In genomic region chr22:29258407-29259252, GRCh38 we compare ENCODE assay signal across 19 cellular contexts. TPM values are rescaled to one million over a fixed set of nuclear protein-coding genes. Genes with fewer than 3 reads are reported as not detected.
DNase-seq lines count a peak whose midpoint lies in the region; FAIRE-seq and TF ChIP-seq lines count a peak whose summit lies in the region.
"Had no signal": no experiment of that assay in that cellular context is flagged by ENCODE, and none has a peak within 500 bp of the region (broad histone marks: within the 10 kb centered on the region; RNA-seq: fewer than 3 reads in every experiment).

No MANE protein-coding gene starts in this region.

- CTCF ChIA-PET in H1 (lab: Charles Lee; ENCODE audit: partially characterized antibody): interaction anchor here (1.0 to 4.6 kb wide), 11 partner anchors 10 to 64 kb away, joined by 3 to 34 read pairs (median 3); partner anchors contain the start of gene EMID1
- CTCF ChIA-PET in OCI-LY7 (lab: Charles Lee; ENCODE audit: unreplicated experiment): no interaction called here

- H3K27me3 ChIP-seq in H7 (ENCODE audit: control insufficient read depth, insufficient read depth, low read length): no peaks in the 10 kb centered on the region
- H3K27me3 ChIP-seq in H1 (replicated peaks in 1 of 4; ENCODE audit: control insufficient read depth in 3 of 4, extremely low read depth in 1 of 4, insufficient read depth in 3 of 4, low read length in 3 of 4): no peaks in the 10 kb centered on the region
- no peaks in the 10 kb centered on the region for H3K27me3 ChIP-seq in neuronal stem cell (ENCODE audit: control insufficient read depth in 3 of 3, insufficient read depth in 3 of 3, low read depth in 1 of 3, low read length in 3 of 3)

- TF ChIP-seq POLR2A in H1 (IDR thresholded peaks at IDR 0.05; ENCODE audit: control extremely low read depth in 1 of 2, low read depth in 2 of 2, low read length in 2 of 2): no peak

- H3K27ac ChIP-seq in H1 (ENCODE audit: low read depth, low read length) (no peak overlapping the region), neuronal stem cell (replicated peaks; ENCODE audit: low read length) (no peak overlapping the region), OCI-LY7 (ENCODE audit: low read depth, low read length, poor library complexity, severe bottlenecking) (no peak overlapping the region)
- H3K27ac ChIP-seq: C4-2B, RWPE1 had no signal

- peaks cover 0 to 6% (median 0%) of the 10 kb centered on the region in 4 experiments; a peak in 2 of 7 replicates for H3K4me1 ChIP-seq in H1 (replicated peaks in 1 of 4; ENCODE audit: control insufficient read depth in 3 of 4, insufficient read depth in 4 of 4, low read length in 3 of 4)
- peaks cover 0 to 2% of the 10 kb centered on the region in 2 donors for H3K4me1 ChIP-seq in neuronal stem cell (ENCODE audit: control insufficient read depth in 2 of 2, insufficient read depth in 1 of 2, low read depth in 1 of 2, low read length in 2 of 2)
- H3K4me1 ChIP-seq in OCI-LY7 (ENCODE audit: insufficient read depth, low read length, poor library complexity, severe bottlenecking): no peaks in the 10 kb centered on the region
- H3K4me1 ChIP-seq: HAP-1 had no signal

- no peak overlapping the region for H3K9ac ChIP-seq in H1 (replicated peaks in 1 of 4; ENCODE audit: extremely low read depth in 1 of 4, low read depth in 3 of 4, low read length in 3 of 4)
- H3K9ac ChIP-seq in neuronal stem cell (ENCODE audit: low read depth, low read length, poor library complexity): no peak overlapping the region

- H3K9me2 ChIP-seq in OCI-LY7 (ENCODE audit: insufficient read depth, low read length): no peaks in the 10 kb centered on the region

- POLR2A ChIA-PET in H1 (lab: Charles Lee; ENCODE audit: partially characterized antibody): interaction anchor here (0.6 to 8.6 kb wide), 14 partner anchors 11 to 59 kb away, joined by 3 to 139 read pairs (median 4); partner anchors contain the start of genes EMID1, EWSR1 and RHBDD3
- POLR2A ChIA-PET in OCI-LY7 (lab: Charles Lee): no interaction called here

- H3K4ac ChIP-seq in H1 (replicated peaks; ENCODE audit: insufficient read length, low read depth, low read length) (peak overlapping the region; percentile 7), neuronal stem cell (ENCODE audit: low read length) (no peak overlapping the region)

- no peak for TF ChIP-seq RAD21 in H1 (IDR thresholded peaks at IDR 0.05 in 1 of 2, conservative IDR thresholded peaks at IDR 0.05 in 1 of 2; ENCODE audit: low read depth in 2 of 2, low read length in 2 of 2)

- peaks cover 3% of the 10 kb centered on the region; the same call in 1 of the 2 replicates for H3K79me1 ChIP-seq in H1 (ENCODE audit: low read depth, low read length)
- H3K79me1 ChIP-seq in neuronal stem cell (ENCODE audit: low read depth, low read length): no peaks in the 10 kb centered on the region

- H3K36me3 ChIP-seq in H7 (replicated peaks; ENCODE audit: control insufficient read depth, insufficient read depth, low read length) (peaks cover 3% of the 10 kb centered on the region), H1 (ENCODE audit: control insufficient read depth in 2 of 4, insufficient read depth in 4 of 4, low read length in 3 of 4) (peaks cover 0 to 14% (median 3%) of the 10 kb centered on the region in 4 experiments; a peak in 6 of 8 replicates), neuronal stem cell (replicated peaks in 1 of 2; ENCODE audit: control insufficient read depth in 2 of 2, insufficient read depth in 2 of 2, low read length in 2 of 2) (peaks cover 17 to 48% of the 10 kb centered on the region in 2 donors), OCI-LY7 (ENCODE audit: insufficient read depth, low read length) (peaks cover 3% of the 10 kb centered on the region)

- no peak overlapping the region for H3K18ac ChIP-seq in H1 (ENCODE audit: extremely low read depth, low read length)
- H3K18ac ChIP-seq in neuronal stem cell (ENCODE audit: low read length): peak overlapping the region; percentile 64

- no peak overlapping the region for H3K14ac ChIP-seq in H1 (ENCODE audit: insufficient read length)
- peak overlapping the region; percentile 21 for H3K14ac ChIP-seq in neuronal stem cell (ENCODE audit: low read length)

- H4K91ac ChIP-seq in H1 (replicated peaks; ENCODE audit: insufficient read length, low read length) (peak overlapping the region; percentile 47), neuronal stem cell (ENCODE audit: low read depth, low read length, poor library complexity) (no peak overlapping the region)

- no peak overlapping the region for H2BK12ac ChIP-seq in H1 (ENCODE audit: low read depth, low read length)
- H2BK12ac ChIP-seq in neuronal stem cell (ENCODE audit: low read length): no peak overlapping the region

- no peak overlapping the region for H3K56ac ChIP-seq in H1 (replicated peaks; ENCODE audit: insufficient read length, low read depth, low read length)

- H2AK5ac ChIP-seq in H1 (ENCODE audit: low read depth, low read length): no peak overlapping the region
- H2AK5ac ChIP-seq in neuronal stem cell (ENCODE audit: low read depth, low read length): no peak overlapping the region

- no peak overlapping the region for H2BK120ac ChIP-seq in H1 (replicated peaks; ENCODE audit: low read depth, low read length)
- no peak overlapping the region for H2BK120ac ChIP-seq in neuronal stem cell (ENCODE audit: low read depth, low read length)

- no peaks in the 10 kb centered on the region for H3K9me3 ChIP-seq in H1 (ENCODE audit: insufficient read depth in 2 of 2, low read depth in 1 of 2, low read length in 1 of 2)
- no peaks in the 10 kb centered on the region for H3K9me3 ChIP-seq in neuronal stem cell (replicated peaks in 1 of 2; ENCODE audit: control insufficient read depth in 2 of 2, insufficient read depth in 1 of 2, low read depth in 1 of 2, low read length in 2 of 2)
- no peaks in the 10 kb centered on the region for H3K9me3 ChIP-seq in OCI-LY7 (ENCODE audit: low read length)
- H3K9me3 ChIP-seq: HAP-1 had no signal

- H3K79me2 ChIP-seq in H1 (ENCODE audit: control insufficient read depth in 1 of 2, insufficient read depth in 2 of 2, low read length in 2 of 2) (no peaks in the 10 kb centered on the region), OCI-LY7 (ENCODE audit: insufficient read depth, low read depth, low read length) (no peaks in the 10 kb centered on the region)

- no peak overlapping the region for H2BK20ac ChIP-seq in H1 (ENCODE audit: low read length)

- DNase-seq in D341Med (ENCODE audit: low spot score): peak; percentile 47
- peak; percentile 60 for DNase-seq in H7
- no peak for DNase-seq in H1 (ENCODE audit: low read depth in 1 of 2, low spot score in 2 of 2)
- DNase-seq in neuronal stem cell (ENCODE audit: low spot score): no peak
- DNase-seq in COLO829 (ENCODE audit: low spot score): no peak
- DNase-seq in SKM-1 (lab: John Stamatoyannopoulos, UW; ENCODE audit: unreplicated experiment): no peak
- DNase-seq in OCI-LY7 (ENCODE audit: low spot score): no peak
- DNase-seq: EL, NCI-H1092, NCI-H146, NCI-H2081, NCI-H774, PC-3 had no signal

- H4K5ac ChIP-seq in H1 (ENCODE audit: insufficient read length, low read depth, low read length): no peak overlapping the region

- H4K20me1 ChIP-seq in H1 (replicated peaks in 1 of 2; ENCODE audit: control insufficient read depth in 1 of 2, insufficient read depth in 2 of 2, low read length in 2 of 2) (peaks cover 3 to 19% of the 10 kb centered on the region in 2 experiments), OCI-LY7 (ENCODE audit: insufficient read depth, low read length) (no peaks in the 10 kb centered on the region)

- H2AFZ ChIP-seq in H1 (ENCODE audit: low read length) (no peak overlapping the region), neuronal stem cell (ENCODE audit: low read length) (no peak overlapping the region), OCI-LY7 (ENCODE audit: low read length) (no peak overlapping the region)

- no peaks in the 10 kb centered on the region for H3K23me2 ChIP-seq in H1 (ENCODE audit: low read depth, low read length)

- H2BK5ac ChIP-seq in H1 (ENCODE audit: low read depth, low read length): 0 out of 2 replicates have a peak overlapping the region, but pooled peaks have one; percentile 24
- H2BK5ac ChIP-seq in neuronal stem cell (ENCODE audit: low read length): peak overlapping the region; percentile 82

- H4K8ac ChIP-seq in H1 (ENCODE audit: extremely low read depth, insufficient read depth, low read length) (peak overlapping the region; percentile 60; the same call in 1 of the 2 replicates), neuronal stem cell (ENCODE audit: low read depth, low read length) (no peak overlapping the region)

- TF ChIP-seq CTCF in H1 (IDR thresholded peaks at IDR 0.05; ENCODE audit: control extremely low read depth in 1 of 3, insufficient read depth in 1 of 3, low read depth in 1 of 3, low read length in 3 of 3) (no peak), OCI-LY7 (conservative IDR thresholded peaks at IDR 0.05; ENCODE audit: low read length) (no peak)

- no peak for TF ChIP-seq EP300 in H1 (IDR thresholded peaks at IDR 0.05; ENCODE audit: borderline replicate concordance in 1 of 2, low read depth in 2 of 2, low read length in 2 of 2)

- H3K4me3 ChIP-seq in H7 (ENCODE audit: insufficient read depth, low read depth, low read length): no peak overlapping the region
- H3K4me3 ChIP-seq in H1 (ENCODE audit: extremely low read depth in 1 of 4, insufficient read depth in 2 of 4, low read depth in 3 of 4, low read length in 4 of 4): no peak overlapping the region
- H3K4me3 ChIP-seq in neuronal stem cell (ENCODE audit: low read length in 2 of 2): no peak overlapping the region
- H3K4me3 ChIP-seq in OCI-LY7 (ENCODE audit: low read depth, low read length, poor library complexity, severe bottlenecking): no peak overlapping the region
- H3K4me3 ChIP-seq: HAP-1 had no signal

- intact Hi-C loops in OCI-LY7 (cut with micrococcal nuclease; ENCODE audit: unreplicated experiment): no loop called here

- H2BK15ac ChIP-seq in H1 (ENCODE audit: low read length) (no peak overlapping the region), neuronal stem cell (ENCODE audit: low read length) (no peak overlapping the region)

- no peak overlapping the region for H3K4me2 ChIP-seq in H1 (ENCODE audit: insufficient read depth in 1 of 2, low read depth in 2 of 2, low read length in 2 of 2)
- no peak overlapping the region for H3K4me2 ChIP-seq in neuronal stem cell (ENCODE audit: insufficient read depth, low read length, poor library complexity, severe bottlenecking)
- no peak overlapping the region for H3K4me2 ChIP-seq in OCI-LY7 (ENCODE audit: low read length)

- FAIRE-seq in H1 (lab: Jason Lieb, UNC): no peak

- BruUV-seq in OCI-LY7 (replicated peaks; lab: Mats Ljungman, UMichigan): no TSS peak

- no peak overlapping the region for H3K23ac ChIP-seq in H1 (ENCODE audit: insufficient read length)
- no peak overlapping the region for H3K23ac ChIP-seq in neuronal stem cell (ENCODE audit: low read depth, low read length, poor library complexity)

- WGBS in H1 (ENCODE audit: extremely low coverage in 1 of 2, insufficient coverage in 1 of 2, insufficient read length in 1 of 2, insufficient replicate concordance in 2 of 2, low coverage in 1 of 2, low lambda C conversion rate in 2 of 2, missing lambda C conversion rate in 1 of 2), 2 experiments: 92% methylated on average over 17 of the region's 17 CpGs; no CpG with 5 or more reads in 1 of the 2 experiments
- no CpG with 5 or more reads among the region's 17 CpGs for WGBS in neuronal stem cell (ENCODE audit: extremely low coverage in 2 of 2, insufficient read length in 2 of 2, insufficient replicate concordance in 1 of 2), 2 donors

RNA-seq across cellular contexts. Expression of gene RHBDD3, which starts 9.2 kb away (rescaled TPM):
- 71.6 and 76.3 TPM in 2 replicates for total RNA-seq in H7 (2014; rRNA removed; shearing (Covaris generic))
- total RNA-seq in H1 (2021; fragmentation: NEBNext Ultra II Directional; extraction: Animal tissue kit (Norgen Biotek cat#: 25700)): 72.1 and 75.7 TPM in 2 replicates
- polyA plus RNA-seq in H1 (2011; rRNA removed): 117 and 171 TPM in 2 replicates
- polyA plus RNA-seq in H1 (2011; cell fraction: cytosol; rRNA removed): 128 TPM
- polyA plus RNA-seq in H1 (2011; cell fraction: nucleus; rRNA removed): 161 TPM
- 64.0 to 89.1 TPM (median 81.6 TPM) in 4 replicates for polyA plus RNA-seq in H1 (2012, experiment 1 of 2)
- polyA plus RNA-seq in H1 (2012, experiment 2 of 2): 70.6 TPM
- 69.3 TPM for polyA plus RNA-seq in H1 (2013, experiment 1 of 2)
- 69.0 TPM for polyA plus RNA-seq in H1 (2013, experiment 2 of 2)
- polyA minus RNA-seq in H1 (2011; rRNA and poly(A)+ RNA removed): 20.8 and 28.6 TPM in 2 replicates
- polyA minus RNA-seq in H1 (2011; cell fraction: cytosol; rRNA and poly(A)+ RNA removed): 29.9 TPM
- 42.7 TPM for polyA minus RNA-seq in H1 (2011; cell fraction: nucleus; rRNA and poly(A)+ RNA removed)
- polyA plus RNA-seq in neuronal stem cell (2013, experiment 1 of 2): 25.1 TPM
- polyA plus RNA-seq in neuronal stem cell (2013, experiment 2 of 2): 24.1 TPM
- 37.9 and 44.5 TPM in 2 replicates for total RNA-seq in OCI-LY7 (2014; rRNA removed; shearing (Covaris generic))
- total RNA-seq in OCI-LY7 (2022): 38.6 and 39.2 TPM in 2 replicates

RNA-seq across cellular contexts. Expression of gene EWSR1, which starts 9.4 kb away (rescaled TPM):
- 226 and 229 TPM in 2 replicates for total RNA-seq in H7 (2014; rRNA removed; shearing (Covaris generic))
- total RNA-seq in H1 (2021; fragmentation: NEBNext Ultra II Directional; extraction: Animal tissue kit (Norgen Biotek cat#: 25700)): 385 and 387 TPM in 2 replicates
- 646 and 930 TPM in 2 replicates for polyA plus RNA-seq in H1 (2011; rRNA removed)
- 525 TPM for polyA plus RNA-seq in H1 (2011; cell fraction: cytosol; rRNA removed)
- polyA plus RNA-seq in H1 (2011; cell fraction: nucleus; rRNA removed): 1,044 TPM
- 380 to 507 TPM (median 400 TPM) in 4 replicates for polyA plus RNA-seq in H1 (2012, experiment 1 of 2)
- polyA plus RNA-seq in H1 (2012, experiment 2 of 2): 92.9 TPM
- 297 TPM for polyA plus RNA-seq in H1 (2013, experiment 1 of 2)
- 268 TPM for polyA plus RNA-seq in H1 (2013, experiment 2 of 2)
- polyA minus RNA-seq in H1 (2011; rRNA and poly(A)+ RNA removed): 575 and 704 TPM in 2 replicates
- 228 TPM for polyA minus RNA-seq in H1 (2011; cell fraction: cytosol; rRNA and poly(A)+ RNA removed)
- 291 TPM for polyA minus RNA-seq in H1 (2011; cell fraction: nucleus; rRNA and poly(A)+ RNA removed)
- 271 TPM for polyA plus RNA-seq in neuronal stem cell (2013, experiment 1 of 2)
- polyA plus RNA-seq in neuronal stem cell (2013, experiment 2 of 2): 267 TPM
- 270 and 311 TPM in 2 replicates for total RNA-seq in OCI-LY7 (2014; rRNA removed; shearing (Covaris generic))
- total RNA-seq in OCI-LY7 (2022): 333 and 375 TPM in 2 replicates

RNA-seq across cellular contexts. Expression of gene GAS2L1, which starts 47.8 kb away (rescaled TPM):
- total RNA-seq in H7 (2014; rRNA removed; shearing (Covaris generic)): 22.2 and 28.3 TPM in 2 replicates
- 9.7 and 10.1 TPM in 2 replicates for total RNA-seq in H1 (2021; fragmentation: NEBNext Ultra II Directional; extraction: Animal tissue kit (Norgen Biotek cat#: 25700))
- polyA plus RNA-seq in H1 (2011; rRNA removed): 3.6 and 6.8 TPM in 2 replicates
- polyA plus RNA-seq in H1 (2011; cell fraction: cytosol; rRNA removed): 3.9 TPM
- polyA plus RNA-seq in H1 (2011; cell fraction: nucleus; rRNA removed): 16.7 TPM
- 4.0 to 5.7 TPM (median 5.3 TPM) in 4 replicates for polyA plus RNA-seq in H1 (2012, experiment 1 of 2)
- polyA plus RNA-seq in H1 (2012, experiment 2 of 2): 4.1 TPM
- 8.9 TPM for polyA plus RNA-seq in H1 (2013, experiment 1 of 2)
- 8.0 TPM for polyA plus RNA-seq in H1 (2013, experiment 2 of 2)
- 1.3 and 2.9 TPM in 2 replicates for polyA minus RNA-seq in H1 (2011; rRNA and poly(A)+ RNA removed)
- polyA minus RNA-seq in H1 (2011; cell fraction: cytosol; rRNA and poly(A)+ RNA removed): 2.5 TPM
- 3.7 TPM for polyA minus RNA-seq in H1 (2011; cell fraction: nucleus; rRNA and poly(A)+ RNA removed)
- polyA plus RNA-seq in neuronal stem cell (2013, experiment 1 of 2): 7.7 TPM
- 7.4 TPM for polyA plus RNA-seq in neuronal stem cell (2013, experiment 2 of 2)
- not detected in 2 replicates for total RNA-seq in OCI-LY7 (2014; rRNA removed; shearing (Covaris generic))
- not detected in 2 replicates for total RNA-seq in OCI-LY7 (2022)

RNA-seq across cellular contexts. Expression of gene EMID1, which starts 52.9 kb away (rescaled TPM):
- 4.5 and 5.6 TPM in 2 replicates for total RNA-seq in H7 (2014; rRNA removed; shearing (Covaris generic))
- total RNA-seq in H1 (2021; fragmentation: NEBNext Ultra II Directional; extraction: Animal tissue kit (Norgen Biotek cat#: 25700)): 3.8 and 3.9 TPM in 2 replicates
- 7.4 and 11.1 TPM in 2 replicates for polyA plus RNA-seq in H1 (2011; rRNA removed)
- 10.7 TPM for polyA plus RNA-seq in H1 (2011; cell fraction: cytosol; rRNA removed)
- 27.1 TPM for polyA plus RNA-seq in H1 (2011; cell fraction: nucleus; rRNA removed)
- 3.3 to 7.5 TPM (median 6.0 TPM) in 4 replicates for polyA plus RNA-seq in H1 (2012, experiment 1 of 2)
- 3.9 TPM for polyA plus RNA-seq in H1 (2012, experiment 2 of 2)
- 3.5 TPM for polyA plus RNA-seq in H1 (2013, experiment 1 of 2)
- polyA plus RNA-seq in H1 (2013, experiment 2 of 2): 3.6 TPM
- polyA minus RNA-seq in H1 (2011; rRNA and poly(A)+ RNA removed): 7.1 and 9.3 TPM in 2 replicates
- polyA minus RNA-seq in H1 (2011; cell fraction: cytosol; rRNA and poly(A)+ RNA removed): 7.9 TPM
- polyA minus RNA-seq in H1 (2011; cell fraction: nucleus; rRNA and poly(A)+ RNA removed): 12.0 TPM
- polyA plus RNA-seq in neuronal stem cell (2013, experiment 1 of 2): 10.7 TPM
- 10.3 TPM for polyA plus RNA-seq in neuronal stem cell (2013, experiment 2 of 2)
- not detected in 2 replicates for total RNA-seq in OCI-LY7 (2014; rRNA removed; shearing (Covaris generic))
- not detected in 2 replicates for total RNA-seq in OCI-LY7 (2022)
- total RNA-seq: A673, MCF 10A had no signal

RNA-seq across cellular contexts. Expression of gene RASL10A, which starts 56.9 kb away (rescaled TPM):
- 4.2 and 5.1 TPM in 2 replicates for total RNA-seq in H7 (2014; rRNA removed; shearing (Covaris generic))
- total RNA-seq in H1 (2021; fragmentation: NEBNext Ultra II Directional; extraction: Animal tissue kit (Norgen Biotek cat#: 25700)): 1.4 and 1.5 TPM in 2 replicates
- 1.1 and 1.6 TPM in 2 replicates for polyA plus RNA-seq in H1 (2011; rRNA removed)
- 1.0 TPM for polyA plus RNA-seq in H1 (2011; cell fraction: cytosol; rRNA removed)
- polyA plus RNA-seq in H1 (2011; cell fraction: nucleus; rRNA removed): 2.4 TPM
- polyA plus RNA-seq in H1 (2012, experiment 1 of 2): 0.26 to 0.58 TPM (median 0.39 TPM) in 4 replicates
- polyA plus RNA-seq in H1 (2012, experiment 2 of 2): 0.21 TPM
- 1.1 TPM for polyA plus RNA-seq in H1 (2013, experiment 1 of 2)
- 1.0 TPM for polyA plus RNA-seq in H1 (2013, experiment 2 of 2)
- not detected in 2 replicates for polyA minus RNA-seq in H1 (2011; rRNA and poly(A)+ RNA removed)
- not detected for polyA minus RNA-seq in H1 (2011; cell fraction: cytosol; rRNA and poly(A)+ RNA removed)
- 0.80 TPM for polyA minus RNA-seq in H1 (2011; cell fraction: nucleus; rRNA and poly(A)+ RNA removed)
- polyA plus RNA-seq in neuronal stem cell (2013, experiment 1 of 2): 0.56 TPM
- polyA plus RNA-seq in neuronal stem cell (2013, experiment 2 of 2): 0.53 TPM
- 2.7 and 5.2 TPM in 2 replicates for total RNA-seq in OCI-LY7 (2014; rRNA removed; shearing (Covaris generic))
- 23.3 and 23.7 TPM in 2 replicates for total RNA-seq in OCI-LY7 (2022)
- total RNA-seq: A673, NCI-H460, PC-3 had no signal

Comparison
In these comparisons a context has a peak if more than half of its experiments do, and no peak if none do; other contexts are left out.
1. DNase-seq: peak in D341Med (single experiment) and H7 (single experiment); none in H1 (0 of 2), neuronal stem cell (single experiment), COLO829 (single experiment), SKM-1 (single experiment) and OCI-LY7 (single experiment).
2. RNA of gene GAS2L1, which starts 47.8 kb away (total RNA-seq): 22.2 to 28.3 TPM in H7 and 9.7 to 10.1 TPM in H1; not detected in OCI-LY7; every median in the first group is over 10 times any median in the second.